12 cellular contexts compared by ENCODE assay signal in genomic region chr11:37657645-37658044, GRCh38.
DNase-seq lines count a peak whose midpoint lies in the region; ATAC-seq and TF ChIP-seq lines count a peak whose summit lies in the region.
"Had no signal": no experiment of that assay in that cellular context is flagged by ENCODE, and none has a peak within 500 bp of the region (broad histone marks: within the 10 kb centered on the region; RNA-seq: fewer than 3 reads in every experiment).

No MANE protein-coding gene starts in this region.

- H3K9me3 Mint-ChIP-seq in nephron progenitor cell: peaks cover 15% of the 10 kb centered on the region

- H3K27me3 Mint-ChIP-seq in nephron progenitor cell (ENCODE audit: low read depth, poor library complexity): no peaks in the 10 kb centered on the region

- no peaks in the 10 kb centered on the region for H3K36me3 Mint-ChIP-seq in nephron progenitor cell (ENCODE audit: low read depth)

- DNase-seq in NCI-H2227 (lab: John Stamatoyannopoulos, UW; ENCODE audit: unreplicated experiment) (peak; percentile 34), T47D (ENCODE audit: low read depth in 1 of 2, low spot score in 1 of 2) (peak; percentile 4 to 77), nephron progenitor cell (no peak), dorsolateral prefrontal cortex (no peak), occipital lobe (lab: John Stamatoyannopoulos, UW) (no peak), GM13976 (ENCODE audit: low spot score) (no peak)
- DNase-seq: activated T-cell treated with anti-CD3 and anti-CD28 coated beads for 4 hours, left lung, NCI-H1436 treated with DMSO at 0.1 percent for 48 hours, right lobe of liver had no signal

- intact Hi-C loops in dorsolateral prefrontal cortex (cut with DNase I): no loop called here

- no peak overlapping the region for H3K27ac ChIP-seq in dorsolateral prefrontal cortex
- H3K27ac ChIP-seq: left lung, right lobe of liver had no signal

- no peak overlapping the region for H3K4me3 Mint-ChIP-seq in nephron progenitor cell

- H3K4me3 ChIP-seq in dorsolateral prefrontal cortex: no peak overlapping the region
- H3K4me3 ChIP-seq: left lung, right lobe of liver had no signal

- no peak overlapping the region for H3K27ac Mint-ChIP-seq in nephron progenitor cell

- H3K4me1 Mint-ChIP-seq in nephron progenitor cell: no peaks in the 10 kb centered on the region

- in situ Hi-C loops in T47D (cut with HindIII; ENCODE audit: low pct_unique_long_range_greater_than_20kb, low sequenced_read_pairs) (no loop called here), GM13976 (cut with MboI; ENCODE audit: low sequenced_read_pairs, unreplicated experiment) (no loop called here)

- TF ChIP-seq CTCF in GM12873 (IDR thresholded peaks at IDR 0.05; ENCODE audit: insufficient read depth, low read depth, low read length, missing control alignments) (peak; percentile 4), nephron progenitor cell (IDR thresholded peaks at IDR 0.05) (peak; percentile 29), dorsolateral prefrontal cortex (IDR thresholded peaks at IDR 0.05 in 54 of 56, conservative IDR thresholded peaks at IDR 0.05 in 2 of 56; ENCODE audit: low read depth in 1 of 56, partially characterized antibody in 56 of 56) (peak in 6 of 56 donors; percentile 5 to 19 (median 12)), GM13976 (IDR thresholded peaks at IDR 0.05; ENCODE audit: borderline replicate concordance, control extremely low read depth, extremely low read depth, insufficient read depth, missing control alignments) (no peak)

- no peak for ATAC-seq in GM19023 (IDR thresholded peaks at IDR 0.05; ENCODE audit: unreplicated experiment)
- ATAC-seq: left lung, right lobe of liver had no signal

- no peaks in the 10 kb centered on the region for H3K27me3 ChIP-seq in dorsolateral prefrontal cortex
- H3K27me3 ChIP-seq: left lung, right lobe of liver had no signal

Comparison
In these comparisons a context has a peak if more than half of its experiments do, and no peak if none do; other contexts are left out.
1. DNase-seq: peak in NCI-H2227 (single experiment) and T47D (2 of 2); none in nephron progenitor cell (single experiment), dorsolateral prefrontal cortex (0 of 10), occipital lobe (single experiment) and GM13976 (single experiment).